Comparison of ENCODE assay signal across 32 cellular contexts in the genomic region with DNA sequence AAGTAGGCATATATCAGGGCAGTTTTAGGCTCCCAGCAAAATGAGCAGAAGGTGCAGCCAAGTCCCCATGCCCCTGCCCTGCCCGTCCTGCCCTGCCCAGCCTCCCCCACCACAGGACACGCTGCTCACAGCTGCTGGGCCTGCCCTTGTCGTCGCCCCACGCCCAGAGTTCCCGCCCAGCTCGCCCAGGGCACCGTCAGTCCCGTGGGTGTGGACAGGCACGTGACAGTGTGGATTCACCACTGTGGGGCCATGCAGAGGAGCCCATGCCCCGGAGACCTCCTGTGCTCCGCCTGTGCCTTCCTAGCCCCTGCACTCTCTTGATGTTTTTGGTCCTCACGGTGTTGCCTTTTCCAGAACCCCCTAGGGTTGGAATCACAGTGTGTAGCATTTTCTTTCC. TPM values are rescaled to one million over a fixed set of nuclear protein-coding genes. Genes with fewer than 3 reads are reported as not detected.
A peak's percentile ranks its signal among the peaks of the same experiment; 100 is the strongest.
DNase-seq lines count a peak whose midpoint lies in the region; ATAC-seq, FAIRE-seq and TF ChIP-seq lines count a peak whose summit lies in the region.
"Had no signal": no experiment of that assay in that cellular context is flagged by ENCODE, and none has a peak within 500 bp of the region (broad histone marks: within the 10 kb centered on the region; RNA-seq: fewer than 3 reads in every experiment).

No MANE protein-coding gene starts in this region.

- H3K9me3 ChIP-seq in small intestine (ENCODE audit: control insufficient read depth, low read depth) = no peaks in the 10 kb centered on the region
- H3K9me3 ChIP-seq: MG63, testis had no signal

- peaks cover 11% of the 10 kb centered on the region for H3K4me1 Mint-ChIP-seq in WTC11

- H3K27me3 ChIP-seq in small intestine (ENCODE audit: control insufficient read depth in 2 of 2, insufficient read depth in 2 of 2, low read length in 2 of 2) = no peaks in the 10 kb centered on the region
- H3K27me3 ChIP-seq: brain microvascular endothelial cell, MG63, testis had no signal

- no peak overlapping the region for H3K27ac ChIP-seq in small intestine (ENCODE audit: low read depth in 1 of 2, low read length in 1 of 2)
- H3K27ac ChIP-seq: brain microvascular endothelial cell, KMS-11, PC-9, testis had no signal

- intact Hi-C loops in left colon (cut with DNase I, micrococcal nuclease) = no loop called here

- no peak overlapping the region for H3K4me3 ChIP-seq in small intestine (ENCODE audit: low read depth in 1 of 2, low read length in 2 of 2)
- H3K4me3 ChIP-seq: MG63, PC-9, testis had no signal

- POLR2A ChIA-PET in WTC11 (lab: Charles Lee) = no interaction called here

- DNase-seq in activated naive CD4-positive, alpha-beta T cell treated with anti-CD3 and anti-CD28 coated beads, Interleukin-2, amount 50 U/mL, for 72 hours (ENCODE audit: low spot score in 2 of 2) = no peak
- DNase-seq in activated naive CD4-positive, alpha-beta T cell treated with anti-CD3 and anti-CD28 coated beads, Interleukin-2, amount 50 U/mL, for 16 hours = no peak
- no peak for DNase-seq in WTC11 (ENCODE audit: low spot score)
- DNase-seq in left colon = no peak
- DNase-seq in small intestine = peak; percentile 43
- no peak for DNase-seq in stimulated activated naive CD4-positive, alpha-beta T cell (lab: John Stamatoyannopoulos, UW)
- no peak for DNase-seq in D341Med (ENCODE audit: low spot score)
- DNase-seq: activated CD8-positive, alpha-beta memory T cell treated with anti-CD3 and anti-CD28 coated beads, Interleukin-2, amount 50 U/mL, for 48 hours; activated CD8-positive, alpha-beta T cell treated with anti-CD3 and anti-CD28 coated beads for 36 hours; activated naive CD4-positive, alpha-beta T cell treated with Interleukin-2 at 50 U/mL for 16 hours; amniotic stem cell; brain microvascular endothelial cell; DMS153; mesendoderm; MG63; NCI-H1105; NCI-H187; NCI-H69; nucleus accumbens; PC-9; Right ventricle myocardium superior; stimulated activated naive CD4-positive, alpha-beta T cell treated with Interleukin-2 at 50 U/mL for 16 hours; testis had no signal

- TF ChIP-seq CTCF in WTC11 (IDR thresholded peaks at IDR 0.05) = no peak

- H3K27ac Mint-ChIP-seq in activated naive CD4-positive, alpha-beta T cell treated with anti-CD3 and anti-CD28 coated beads, Interleukin-2, amount 50 U/mL, for 72 hours = peak overlapping the region; percentile 14 to 60
- peak overlapping the region; percentile 70; the same call in 1 of the 2 replicates for H3K27ac Mint-ChIP-seq in WTC11
- H3K27ac Mint-ChIP-seq: activated CD8-positive, alpha-beta T cell treated with anti-CD3 and anti-CD28 coated beads for 36 hours; activated T-helper 1 cell treated with anti-CD3 and anti-CD28 coated beads, Interleukin-12 subunit alpha, Interleukin-12 subunit beta, Interleukin-2, Interleukin-4 antibody, amounts not matched to agents 30 ng/mL and 10 ng/mL and 1 ng/mL, durations not matched to agents 14 hours and 24 hours and 36 hours had no signal

- no peaks in the 10 kb centered on the region for H3K4me1 ChIP-seq in small intestine (ENCODE audit: control insufficient read depth in 2 of 2, insufficient read depth in 1 of 2, low read depth in 1 of 2, low read length in 1 of 2)

- H3K4me3 Mint-ChIP-seq in WTC11 = no peak overlapping the region
- H3K4me3 Mint-ChIP-seq: activated CD8-positive, alpha-beta T cell treated with anti-CD3 and anti-CD28 coated beads for 36 hours; activated T-helper 1 cell treated with anti-CD3 and anti-CD28 coated beads, Interleukin-12 subunit alpha, Interleukin-12 subunit beta, Interleukin-2, Interleukin-4 antibody, amounts not matched to agents 30 ng/mL and 10 ng/mL and 1 ng/mL, durations not matched to agents 14 hours and 24 hours and 36 hours had no signal

- ATAC-seq in activated naive CD4-positive, alpha-beta T cell treated with anti-CD3 and anti-CD28 coated beads, Interleukin-2, amount 50 U/mL, for 72 hours = no peak
- ATAC-seq in WTC11 = no peak
- ATAC-seq in left colon = peak; percentile 28
- ATAC-seq in HG03097 (IDR thresholded peaks at IDR 0.05; ENCODE audit: low FRiP score, unreplicated experiment) = no peak
- ATAC-seq: activated CD8-positive, alpha-beta T cell treated with anti-CD3 and anti-CD28 coated beads for 36 hours; left lobe of liver had no signal

- no peaks in the 10 kb centered on the region for H3K27me3 Mint-ChIP-seq in WTC11 (ENCODE audit: low read depth)
- H3K27me3 Mint-ChIP-seq: activated CD8-positive, alpha-beta T cell treated with anti-CD3 and anti-CD28 coated beads for 36 hours had no signal

- WGBS in small intestine, 3 donors = 36 to 70% (median 44%) methylated on average over 13 of the region's 13 CpGs

- peaks cover 7 to 8% of the 10 kb centered on the region in 2 donors for H3K36me3 ChIP-seq in small intestine (ENCODE audit: control insufficient read depth in 2 of 2, insufficient read depth in 2 of 2, low read length in 2 of 2)

- no peaks in the 10 kb centered on the region for H3K9me3 Mint-ChIP-seq in activated naive CD4-positive, alpha-beta T cell treated with anti-CD3 and anti-CD28 coated beads, Interleukin-2, amount 50 U/mL, for 72 hours
- no peaks in the 10 kb centered on the region for H3K9me3 Mint-ChIP-seq in WTC11
- H3K9me3 Mint-ChIP-seq: activated CD8-positive, alpha-beta T cell treated with anti-CD3 and anti-CD28 coated beads for 36 hours; activated T-helper 1 cell treated with anti-CD3 and anti-CD28 coated beads, Interleukin-12 subunit alpha, Interleukin-12 subunit beta, Interleukin-2, Interleukin-4 antibody, amounts not matched to agents 30 ng/mL and 10 ng/mL and 1 ng/mL, durations not matched to agents 14 hours and 24 hours and 36 hours had no signal

- no peak for FAIRE-seq in small intestine (lab: Jason Lieb, UNC)
- FAIRE-seq: endometrium, GM12891, H54, HTR-8/SVneo, urothelium cell line had no signal

- no peaks in the 10 kb centered on the region for H3K36me3 Mint-ChIP-seq in activated naive CD4-positive, alpha-beta T cell treated with anti-CD3 and anti-CD28 coated beads, Interleukin-2, amount 50 U/mL, for 72 hours
- H3K36me3 Mint-ChIP-seq in WTC11 = peaks cover 13% of the 10 kb centered on the region

- CTCF ChIA-PET in WTC11 (lab: Charles Lee) = interaction anchor here (3.8 kb wide), 1 partner anchor 13 kb away, joined by 27 read pairs; no protein-coding TSS in a partner anchor

TF ChIP-seq in WTC11, 78 proteins besides CTCF, POLR2A, EP300 and RAD21 (continues in another document):
- TF ChIP-seq USF2 (CRISPR knock-in tag; IDR thresholded peaks at IDR 0.05) (no peak), USF1 (CRISPR knock-in tag; IDR thresholded peaks at IDR 0.05) (no peak), ATF1 (CRISPR knock-in tag; IDR thresholded peaks at IDR 0.05) (no peak), ZNF263 (CRISPR knock-in tag; IDR thresholded peaks at IDR 0.05; ENCODE audit: low read depth) (no peak), NR3C1 (CRISPR knock-in tag; conservative IDR thresholded peaks at IDR 0.05; ENCODE audit: low read depth) (no peak), ZNF396 (CRISPR knock-in tag; IDR thresholded peaks at IDR 0.05; ENCODE audit: borderline replicate concordance) (no peak), ZNF281 (CRISPR knock-in tag; IDR thresholded peaks at IDR 0.05) (no peak)
- TF ChIP-seq, protein P1, sequence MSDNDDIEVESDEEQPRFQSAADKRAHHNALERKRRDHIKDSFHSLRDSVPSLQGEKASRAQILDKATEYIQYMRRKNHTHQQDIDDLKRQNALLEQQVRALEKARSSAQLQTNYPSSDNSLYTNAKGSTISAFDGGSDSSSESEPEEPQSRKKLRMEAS (CRISPR knock-in tag; IDR thresholded peaks at IDR 0.05) = no peak

RNA-seq across cellular contexts. Expression of gene FAAP20, which starts 7.0 kb away (rescaled TPM):
- 10 to 100 TPM; 59.1 to 66.9 TPM for total RNA-seq in activated naive CD4-positive, alpha-beta T cell treated with anti-CD3 and anti-CD28 coated beads, Interleukin-2, amount 50 U/mL, for 72 hours
- 133 to 151 TPM (median 150 TPM) in 3 replicates for total RNA-seq in WTC11 (2021)
- 10 to 100 TPM; 28.5 to 32.6 TPM for total RNA-seq in left colon
- polyA plus RNA-seq in small intestine = 10 to 100 TPM; 20.6 to 51.4 (median 39.4) TPM

RNA-seq across cellular contexts. Expression of gene SKI, which starts 40.5 kb away (rescaled TPM):
- total RNA-seq in activated naive CD4-positive, alpha-beta T cell treated with anti-CD3 and anti-CD28 coated beads, Interleukin-2, amount 50 U/mL, for 72 hours = 10 to 100 TPM; 26.6 to 43.8 TPM
- 75.5 to 88.6 TPM (median 75.6 TPM) in 3 replicates for total RNA-seq in WTC11 (2021)
- total RNA-seq in left colon = 10 to 100 TPM; 30.2 to 35.5 TPM
- 10 to 100 TPM in 1 of 3 donors, 1 to 10 TPM in 2; 4.2 to 17.8 (median 5.4) TPM for polyA plus RNA-seq in small intestine
